Comparison of ENCODE assay signal across 10 cellular contexts in genomic region chr1:55155522-55155921, GRCh38. TPM values are rescaled to one million over a fixed set of nuclear protein-coding genes. Genes with fewer than 3 reads are reported as not detected.
DNase-seq lines count a peak whose midpoint lies in the region; ATAC-seq and TF ChIP-seq lines count a peak whose summit lies in the region.
"Had no signal": no experiment of that assay in that cellular context is flagged by ENCODE, and none has a peak within 500 bp of the region (broad histone marks: within the 10 kb centered on the region; RNA-seq: fewer than 3 reads in every experiment).

No MANE protein-coding gene starts in this region.

- POLR2A ChIA-PET in HEK293 (lab: Yijun Ruan, JAX) = no interaction called here
- POLR2A ChIA-PET in WTC11 (lab: Charles Lee) = interaction anchor here (0.6 kb wide), 1 partner anchor 1439 kb away, joined by 4 read pairs; no protein-coding TSS in a partner anchor

- H3K79me2 ChIP-seq in smooth muscle cell (ENCODE audit: low read depth) = no peaks in the 10 kb centered on the region

- H4K20me1 ChIP-seq in smooth muscle cell (ENCODE audit: low read depth) = no peaks in the 10 kb centered on the region

- ATAC-seq in WTC11 = peak; percentile 74
- ATAC-seq in GM19397 (IDR thresholded peaks at IDR 0.05; ENCODE audit: unreplicated experiment) = no peak
- no peak for ATAC-seq in HG02678 (IDR thresholded peaks at IDR 0.05; ENCODE audit: unreplicated experiment)

- 88% methylated on average over 6 of the region's 6 CpGs for WGBS in smooth muscle cell (ENCODE audit: low lambda C conversion rate)

- H3K27ac ChIP-seq in HEK293 (ENCODE audit: extremely low read depth, low read depth, low read length) (no peak overlapping the region), smooth muscle cell (ENCODE audit: low read depth) (no peak overlapping the region)

- peaks cover 8 to 79% of the 10 kb centered on the region in 2 experiments; a peak in 2 of 3 replicates for H3K36me3 ChIP-seq in HEK293 (ENCODE audit: control insufficient read depth in 2 of 2, insufficient read depth in 1 of 2, low read length in 2 of 2)
- H3K36me3 ChIP-seq in smooth muscle cell (ENCODE audit: low read depth) = peaks cover 4% of the 10 kb centered on the region

- H3K4me3 Mint-ChIP-seq in WTC11 = no peak overlapping the region

- no peak overlapping the region for H3K4me3 ChIP-seq in HEK293 (ENCODE audit: low read depth, low read length)
- no peak overlapping the region for H3K4me3 ChIP-seq in smooth muscle cell
- H3K4me3 ChIP-seq: HAP-1 had no signal

- CTCF ChIA-PET in HEK293 (lab: Yijun Ruan, JAX) = interaction anchor here (0.8 kb wide), 1 partner anchor 62 kb away, joined by 3 read pairs; no protein-coding TSS in a partner anchor
- CTCF ChIA-PET in WTC11 (lab: Charles Lee) = no interaction called here

- in situ Hi-C loops in ACHN (cut with HindIII; ENCODE audit: low pct_ligation_motif_present, low pct_unique_long_range_greater_than_20kb, low sequenced_read_pairs) = no loop called here

- H3K4me2 ChIP-seq in smooth muscle cell = no peak overlapping the region

- no peaks in the 10 kb centered on the region for H3K9me3 ChIP-seq in HEK293 (ENCODE audit: control insufficient read depth, insufficient read depth, low read depth, low read length)
- no peaks in the 10 kb centered on the region for H3K9me3 ChIP-seq in smooth muscle cell (replicated peaks; ENCODE audit: low read depth)
- H3K9me3 ChIP-seq: HAP-1 had no signal

- DNase-seq in ACHN (peak; percentile 5), WTC11 (ENCODE audit: low spot score) (peak; percentile 15), iPS-NIHi11 (ENCODE audit: low spot score) (peak; percentile 41), smooth muscle cell (lab: John Stamatoyannopoulos, UW; ENCODE audit: unreplicated experiment) (no peak), AG08395 (ENCODE audit: low spot score) (no peak)
- DNase-seq: glutamatergic neuron had no signal

- peaks cover 54% of the 10 kb centered on the region for H3K36me3 Mint-ChIP-seq in WTC11

- H3K9ac ChIP-seq in smooth muscle cell (ENCODE audit: low read depth) = no peak overlapping the region

- no peaks in the 10 kb centered on the region for H3K27me3 ChIP-seq in smooth muscle cell (ENCODE audit: low read depth)

- H3K27ac Mint-ChIP-seq in WTC11 = no peak overlapping the region

- H3F3A ChIP-seq in smooth muscle cell (ENCODE audit: low read depth) = no peaks in the 10 kb centered on the region

- H3K27me3 Mint-ChIP-seq in WTC11 (ENCODE audit: low read depth) = no peaks in the 10 kb centered on the region

- TF ChIP-seq CTCF in HEK293 (tag by site-specific recombination; IDR thresholded peaks at IDR 0.05) (no peak), WTC11 (IDR thresholded peaks at IDR 0.05) (no peak), smooth muscle cell (IDR thresholded peaks at IDR 0.05; ENCODE audit: borderline replicate concordance, insufficient read depth, poor library complexity, severe bottlenecking) (no peak)

- no peaks in the 10 kb centered on the region for H3K4me1 Mint-ChIP-seq in WTC11

- H2AFZ ChIP-seq in smooth muscle cell (ENCODE audit: low read depth) = no peak overlapping the region

- H3K9me3 Mint-ChIP-seq in WTC11 = no peaks in the 10 kb centered on the region

- H3K4me1 ChIP-seq in HEK293 (ENCODE audit: control insufficient read depth, insufficient read depth, low read length) (no peaks in the 10 kb centered on the region), smooth muscle cell (ENCODE audit: low read depth) (no peaks in the 10 kb centered on the region)
- H3K4me1 ChIP-seq: HAP-1 had no signal

TF ChIP-seq in HEK293, 187 proteins besides CTCF, POLR2A, EP300 and RAD21:
- TF ChIP-seq ZBTB26 (tag by site-specific recombination; optimal IDR thresholded peaks at IDR 0.05) = no peak
- peak; percentile 10; the same call in 1 of the 2 replicates for TF ChIP-seq SP2 (tag by site-specific recombination; IDR thresholded peaks at IDR 0.05)
- TF ChIP-seq, protein P1, sequence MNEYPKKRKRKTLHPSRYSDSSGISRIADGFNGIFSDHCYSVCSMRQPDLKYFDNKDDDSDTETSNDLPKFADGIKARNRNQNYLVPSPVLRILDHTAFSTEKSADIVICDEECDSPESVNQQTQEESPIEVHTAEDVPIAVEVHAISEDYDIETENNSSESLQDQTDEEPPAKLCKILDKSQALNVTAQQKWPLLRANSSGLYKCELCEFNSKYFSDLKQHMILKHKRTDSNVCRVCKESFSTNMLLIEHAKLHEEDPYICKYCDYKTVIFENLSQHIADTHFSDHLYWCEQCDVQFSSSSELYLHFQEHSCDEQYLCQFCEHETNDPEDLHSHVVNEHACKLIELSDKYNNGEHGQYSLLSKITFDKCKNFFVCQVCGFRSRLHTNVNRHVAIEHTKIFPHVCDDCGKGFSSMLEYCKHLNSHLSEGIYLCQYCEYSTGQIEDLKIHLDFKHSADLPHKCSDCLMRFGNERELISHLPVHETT (tag by site-specific recombination; IDR thresholded peaks at IDR 0.05) = no peak

TF ChIP-seq in WTC11, 78 proteins besides CTCF, POLR2A, EP300 and RAD21 (continues in another document):
- TF ChIP-seq, protein P2, sequence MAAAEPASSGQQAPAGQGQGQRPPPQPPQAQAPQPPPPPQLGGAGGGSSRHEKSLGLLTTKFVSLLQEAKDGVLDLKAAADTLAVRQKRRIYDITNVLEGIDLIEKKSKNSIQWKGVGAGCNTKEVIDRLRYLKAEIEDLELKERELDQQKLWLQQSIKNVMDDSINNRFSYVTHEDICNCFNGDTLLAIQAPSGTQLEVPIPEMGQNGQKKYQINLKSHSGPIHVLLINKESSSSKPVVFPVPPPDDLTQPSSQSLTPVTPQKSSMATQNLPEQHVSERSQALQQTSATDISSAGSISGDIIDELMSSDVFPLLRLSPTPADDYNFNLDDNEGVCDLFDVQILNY (CRISPR knock-in tag; IDR thresholded peaks at IDR 0.05) = no peak
- TF ChIP-seq RORB (CRISPR knock-in tag; IDR thresholded peaks at IDR 0.05) (no peak), ZNF138 (CRISPR knock-in tag; conservative IDR thresholded peaks at IDR 0.05) (no peak), PRRX2 (CRISPR knock-in tag; IDR thresholded peaks at IDR 0.05) (no peak), ATF6 (CRISPR knock-in tag; IDR thresholded peaks at IDR 0.05) (no peak), FOXJ3 (CRISPR knock-in tag; IDR thresholded peaks at IDR 0.05; ENCODE audit: borderline replicate concordance) (no peak), TCF7 (CRISPR knock-in tag; IDR thresholded peaks at IDR 0.05; ENCODE audit: low read depth) (no peak), OVOL2 (CRISPR knock-in tag; IDR thresholded peaks at IDR 0.05; ENCODE audit: borderline replicate concordance) (no peak), ZNF512 (CRISPR knock-in tag; IDR thresholded peaks at IDR 0.05; ENCODE audit: borderline replicate concordance) (no peak), NFYB (CRISPR knock-in tag; conservative IDR thresholded peaks at IDR 0.05; ENCODE audit: low read depth) (no peak)
- TF ChIP-seq, protein P3, sequence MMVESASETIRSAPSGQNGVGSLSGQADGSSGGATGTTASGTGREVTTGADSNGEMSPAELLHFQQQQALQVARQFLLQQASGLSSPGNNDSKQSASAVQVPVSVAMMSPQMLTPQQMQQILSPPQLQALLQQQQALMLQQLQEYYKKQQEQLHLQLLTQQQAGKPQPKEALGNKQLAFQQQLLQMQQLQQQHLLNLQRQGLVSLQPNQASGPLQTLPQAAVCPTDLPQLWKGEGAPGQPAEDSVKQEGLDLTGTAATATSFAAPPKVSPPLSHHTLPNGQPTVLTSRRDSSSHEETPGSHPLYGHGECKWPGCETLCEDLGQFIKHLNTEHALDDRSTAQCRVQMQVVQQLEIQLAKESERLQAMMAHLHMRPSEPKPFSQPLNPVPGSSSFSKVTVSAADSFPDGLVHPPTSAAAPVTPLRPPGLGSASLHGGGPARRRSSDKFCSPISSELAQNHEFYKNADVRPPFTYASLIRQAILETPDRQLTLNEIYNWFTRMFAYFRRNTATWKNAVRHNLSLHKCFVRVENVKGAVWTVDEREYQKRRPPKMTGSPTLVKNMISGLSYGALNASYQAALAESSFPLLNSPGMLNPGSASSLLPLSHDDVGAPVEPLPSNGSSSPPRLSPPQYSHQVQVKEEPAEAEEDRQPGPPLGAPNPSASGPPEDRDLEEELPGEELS (CRISPR knock-in tag; IDR thresholded peaks at IDR 0.05) = no peak

RNA-seq across cellular contexts. Expression of gene USP24, which starts 59.6 kb away (rescaled TPM):
- 35.4 to 40.9 TPM (median 37.2 TPM) in 3 replicates for total RNA-seq in WTC11 (2021)
- 24.2 and 25.9 TPM in 2 replicates for total RNA-seq in smooth muscle cell
- 3.6 and 5.7 TPM in 2 replicates for polyA plus RNA-seq in smooth muscle cell

Comparison
In these comparisons a context has a peak if more than half of its experiments do, and no peak if none do; other contexts are left out.
1. DNase-seq: peak in ACHN (single experiment), WTC11 (single experiment) and iPS-NIHi11 (single experiment); none in smooth muscle cell (single experiment) and AG08395 (single experiment).